ENCODE assay signal across 9 cellular contexts in the genomic region with DNA sequence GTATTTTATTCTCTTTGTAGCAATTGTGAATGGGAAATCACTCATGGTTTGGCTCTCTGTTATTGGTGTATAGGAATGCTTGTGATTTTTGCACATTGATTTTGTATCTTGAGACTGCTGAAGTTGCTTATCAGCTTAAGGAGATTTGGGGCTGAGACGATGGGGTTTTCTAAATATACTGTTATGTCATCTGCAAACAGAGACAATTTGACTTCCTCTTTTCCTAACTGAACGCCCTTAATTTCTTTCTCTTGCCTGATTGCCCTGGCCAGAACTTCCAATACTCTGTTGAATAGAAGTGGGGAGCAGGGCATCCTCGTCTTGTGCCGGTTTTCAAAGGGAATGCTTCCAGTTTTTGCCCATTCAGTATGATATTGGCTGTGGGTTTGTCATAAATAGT. TPM values are rescaled to one million over a fixed set of nuclear protein-coding genes. Genes with fewer than 3 reads are reported as not detected.
"Had no signal": no experiment of that assay in that cellular context is flagged by ENCODE, and none has a peak within 500 bp of the region (broad histone marks: within the 10 kb centered on the region; RNA-seq: fewer than 3 reads in every experiment).

No MANE protein-coding gene starts in this region.

RNA-seq across cellular contexts. Expression of gene C1orf53, which starts 22.0 kb away (rescaled TPM):
- total RNA-seq: mononuclear cell, natural killer cell, skeletal muscle tissue, tibial nerve had no signal

RNA-seq across cellular contexts. Expression of gene LHX9, which starts 36.8 kb away (rescaled TPM):
- total RNA-seq: left ventricle myocardium inferior, lower leg skin, mononuclear cell, natural killer cell, progenitor cell of endocrine pancreas, smooth muscle cell, ureter had no signal
